ENCODE assay signal across 24 cellular contexts in genomic region chr2:102296449-102296848, GRCh38. TPM values are rescaled to one million over a fixed set of nuclear protein-coding genes. Genes with fewer than 3 reads are reported as not detected.
A peak's percentile ranks its signal among the peaks of the same experiment; 100 is the strongest.
DNase-seq lines count a peak whose midpoint lies in the region; ATAC-seq and TF ChIP-seq lines count a peak whose summit lies in the region.
"Had no signal": no experiment of that assay in that cellular context is flagged by ENCODE, and none has a peak within 500 bp of the region (broad histone marks: within the 10 kb centered on the region; RNA-seq: fewer than 3 reads in every experiment).

No MANE protein-coding gene starts in this region.

- no peak overlapping the region for H3K27ac ChIP-seq in MM.1S (ENCODE audit: low read length)
- H3K27ac ChIP-seq: BLaER1 treated with 17β-estradiol and CSF1 and Interleukin-3, amounts not matched to agents 10 nM and 100 nM; Peyer's patch had no signal

- intact Hi-C loops in activated T-helper 2 cell treated with anti-CD3 and anti-CD28 coated beads, Interferon-gamma antibody, Interleukin-2, Interleukin-4, amounts not matched to agents 10 μg/mL and 5 μg/mL and 100 μg/mL, durations not matched to agents 14 hours and 24 hours and 36 hours (cut with micrococcal nuclease): loop anchor here (1.0 to 2.0 kb wide), 2 partner anchors 8 to 14 kb away; partner anchors contain the start of gene IL1RL1

- ATAC-seq in stimulated activated naive CD8-positive, alpha-beta T cell treated with anti-CD3 and anti-CD28 coated beads, Interleukin-15, Interleukin-2, amounts not matched to agents 100 U/mL and 50 U/mL, for 24 hours: peak; percentile 72
- ATAC-seq: GM12878 had no signal

- H3K27ac Mint-ChIP-seq in T-helper 2 cell treated with Interferon-gamma antibody and Interleukin-4, amounts not matched to agents 5 μg/mL and 100 μg/mL, for 36 hours: peak overlapping the region; percentile 74
- peak overlapping the region; percentile 86 for H3K27ac Mint-ChIP-seq in activated T-cell treated with anti-CD3 and anti-CD28 coated beads, Interleukin-2, amount 50 U/mL, for 24 hours
- H3K27ac Mint-ChIP-seq in activated T-helper 2 cell treated with anti-CD3 and anti-CD28 coated beads, Interferon-gamma antibody, Interleukin-2, Interleukin-4, amounts not matched to agents 10 μg/mL and 5 μg/mL and 100 μg/mL, durations not matched to agents 14 hours and 24 hours and 36 hours: peak overlapping the region; percentile 96
- H3K27ac Mint-ChIP-seq in glutamatergic neuron (ENCODE audit: unreplicated experiment): no peak overlapping the region
- H3K27ac Mint-ChIP-seq: CD4-positive, alpha-beta memory T cell had no signal

- no peaks in the 10 kb centered on the region for H3K27me3 ChIP-seq in MM.1S (replicated peaks; ENCODE audit: insufficient read depth, low read length)
- H3K27me3 ChIP-seq: Peyer's patch had no signal

- H3K4me3 ChIP-seq in MM.1S (ENCODE audit: low read length): no peak overlapping the region
- H3K4me3 ChIP-seq: BLaER1 treated with 17β-estradiol and CSF1 and Interleukin-3, amounts not matched to agents 10 nM and 100 nM; GM12878; Peyer's patch had no signal

- H3K79me2 ChIP-seq in MM.1S (ENCODE audit: low read length): no peaks in the 10 kb centered on the region

- H3K9me2 ChIP-seq in MM.1S (replicated peaks; ENCODE audit: insufficient read depth, low read length): no peaks in the 10 kb centered on the region

- no peaks in the 10 kb centered on the region for H3K9me3 ChIP-seq in MM.1S (replicated peaks; ENCODE audit: insufficient read depth, low read length)
- H3K9me3 ChIP-seq: BLaER1 treated with 17β-estradiol and CSF1 and Interleukin-3, amounts not matched to agents 10 nM and 100 nM; Caco-2; Peyer's patch had no signal

- H3K36me3 ChIP-seq in MM.1S (replicated peaks; ENCODE audit: insufficient read depth, low read length): no peaks in the 10 kb centered on the region
- H3K36me3 ChIP-seq: BLaER1 treated with 17β-estradiol and CSF1 and Interleukin-3, amounts not matched to agents 10 nM and 100 nM; Peyer's patch had no signal

- no peak overlapping the region for H3K4me3 Mint-ChIP-seq in T-helper 2 cell treated with Interferon-gamma antibody and Interleukin-4, amounts not matched to agents 5 μg/mL and 100 μg/mL, for 36 hours
- H3K4me3 Mint-ChIP-seq in activated T-cell treated with anti-CD3 and anti-CD28 coated beads, Interleukin-2, amount 50 U/mL, for 24 hours: no peak overlapping the region
- H3K4me3 Mint-ChIP-seq in activated T-helper 2 cell treated with anti-CD3 and anti-CD28 coated beads, Interferon-gamma antibody, Interleukin-2, Interleukin-4, amounts not matched to agents 10 μg/mL and 5 μg/mL and 100 μg/mL, durations not matched to agents 14 hours and 24 hours and 36 hours (ENCODE audit: low read depth): no peak overlapping the region
- H3K4me3 Mint-ChIP-seq in glutamatergic neuron (ENCODE audit: unreplicated experiment): no peak overlapping the region
- H3K4me3 Mint-ChIP-seq: CD4-positive, alpha-beta memory T cell had no signal

- no peaks in the 10 kb centered on the region for H3F3A ChIP-seq in MM.1S (ENCODE audit: insufficient read depth, low read length)

- no peak for DNase-seq in T-helper 2 cell treated with Interferon-gamma antibody and Interleukin-4, amounts not matched to agents 5 μg/mL and 100 μg/mL, for 36 hours (ENCODE audit: low spot score)
- DNase-seq in T-helper 2 cell (no peak), MM.1S (no peak), glutamatergic neuron (no peak)
- DNase-seq in activated T-cell treated with anti-CD3 and anti-CD28 coated beads, Interleukin-2, amount 50 U/mL, for 24 hours: no peak
- DNase-seq in activated T-cell treated with anti-CD3 and anti-CD28 coated beads, Interleukin-2, amount 50 U/mL, for 1 hour: no peak
- DNase-seq in activated T-helper 2 cell treated with anti-CD3 and anti-CD28 coated beads, Interferon-gamma antibody, Interleukin-2, Interleukin-4, amounts not matched to agents 10 μg/mL and 5 μg/mL and 100 μg/mL, durations not matched to agents 14 hours and 24 hours and 36 hours (ENCODE audit: low spot score): no peak
- DNase-seq in stimulated activated naive CD8-positive, alpha-beta T cell treated with anti-CD3 and anti-CD28 coated beads, Interleukin-15, Interleukin-2, amounts not matched to agents 100 U/mL and 50 U/mL, for 24 hours: no peak
- DNase-seq: 8988T; Caco-2; CD4-positive, alpha-beta memory T cell; DMS 273 treated with DMSO at 0.1 percent for 48 hours; DMS79 treated with DMSO at 0.1 percent for 48 hours; H7; NCI-H1417; NCI-H1694 treated with DMSO at 0.1 percent for 48 hours; NCI-H2081 treated with DMSO at 0.1 percent for 48 hours; NCI-H2171 treated with DMSO at 0.1 percent for 48 hours; NCI-H524 treated with DMSO at 0.1 percent for 48 hours; NCI-H82; Peyer's patch had no signal

- peaks cover 61% of the 10 kb centered on the region for H3K4me1 Mint-ChIP-seq in T-helper 2 cell treated with Interferon-gamma antibody and Interleukin-4, amounts not matched to agents 5 μg/mL and 100 μg/mL, for 36 hours (ENCODE audit: low read depth)
- peaks cover 59% of the 10 kb centered on the region for H3K4me1 Mint-ChIP-seq in activated T-cell treated with anti-CD3 and anti-CD28 coated beads, Interleukin-2, amount 50 U/mL, for 24 hours (ENCODE audit: low read depth)
- peaks cover 75% of the 10 kb centered on the region for H3K4me1 Mint-ChIP-seq in activated T-helper 2 cell treated with anti-CD3 and anti-CD28 coated beads, Interferon-gamma antibody, Interleukin-2, Interleukin-4, amounts not matched to agents 10 μg/mL and 5 μg/mL and 100 μg/mL, durations not matched to agents 14 hours and 24 hours and 36 hours (ENCODE audit: low read depth)
- no peaks in the 10 kb centered on the region for H3K4me1 Mint-ChIP-seq in glutamatergic neuron (ENCODE audit: low read depth, unreplicated experiment)

- no peaks in the 10 kb centered on the region for H4K20me1 ChIP-seq in MM.1S (ENCODE audit: insufficient read depth, low read length)
- H4K20me1 ChIP-seq: BLaER1 treated with 17β-estradiol and CSF1 and Interleukin-3, amounts not matched to agents 10 nM and 100 nM had no signal

- no peak overlapping the region for H2AFZ ChIP-seq in MM.1S (ENCODE audit: low read length)

- no peaks in the 10 kb centered on the region for H3K4me1 ChIP-seq in MM.1S (ENCODE audit: low read length)
- H3K4me1 ChIP-seq: Caco-2, Peyer's patch had no signal

- H3K27me3 Mint-ChIP-seq in T-helper 2 cell treated with Interferon-gamma antibody and Interleukin-4, amounts not matched to agents 5 μg/mL and 100 μg/mL, for 36 hours (ENCODE audit: low read depth): no peaks in the 10 kb centered on the region
- peaks cover 6% of the 10 kb centered on the region for H3K27me3 Mint-ChIP-seq in activated T-cell treated with anti-CD3 and anti-CD28 coated beads, Interleukin-2, amount 50 U/mL, for 24 hours
- no peaks in the 10 kb centered on the region for H3K27me3 Mint-ChIP-seq in activated T-helper 2 cell treated with anti-CD3 and anti-CD28 coated beads, Interferon-gamma antibody, Interleukin-2, Interleukin-4, amounts not matched to agents 10 μg/mL and 5 μg/mL and 100 μg/mL, durations not matched to agents 14 hours and 24 hours and 36 hours (ENCODE audit: low read depth)
- no peaks in the 10 kb centered on the region for H3K27me3 Mint-ChIP-seq in glutamatergic neuron (ENCODE audit: unreplicated experiment)
- H3K27me3 Mint-ChIP-seq: CD4-positive, alpha-beta memory T cell had no signal

- TF ChIP-seq CTCF in MM.1S (IDR thresholded peaks at IDR 0.05; ENCODE audit: low read length) (no peak), glutamatergic neuron (IDR thresholded peaks at IDR 0.05; ENCODE audit: partially characterized antibody, unreplicated experiment) (no peak)

- no peak overlapping the region for H3K9ac ChIP-seq in MM.1S (ENCODE audit: low read length)
- H3K9ac ChIP-seq: BLaER1 treated with 17β-estradiol and CSF1 and Interleukin-3, amounts not matched to agents 10 nM and 100 nM had no signal

- H3K9me3 Mint-ChIP-seq in T-helper 2 cell treated with Interferon-gamma antibody and Interleukin-4, amounts not matched to agents 5 μg/mL and 100 μg/mL, for 36 hours: no peaks in the 10 kb centered on the region
- H3K9me3 Mint-ChIP-seq in activated T-cell treated with anti-CD3 and anti-CD28 coated beads, Interleukin-2, amount 50 U/mL, for 24 hours: no peaks in the 10 kb centered on the region
- no peaks in the 10 kb centered on the region for H3K9me3 Mint-ChIP-seq in activated T-helper 2 cell treated with anti-CD3 and anti-CD28 coated beads, Interferon-gamma antibody, Interleukin-2, Interleukin-4, amounts not matched to agents 10 μg/mL and 5 μg/mL and 100 μg/mL, durations not matched to agents 14 hours and 24 hours and 36 hours
- H3K9me3 Mint-ChIP-seq in glutamatergic neuron (ENCODE audit: unreplicated experiment): no peaks in the 10 kb centered on the region
- H3K9me3 Mint-ChIP-seq: CD4-positive, alpha-beta memory T cell had no signal

- no peak overlapping the region for H3K4me2 ChIP-seq in MM.1S (ENCODE audit: low read depth, low read length)

- no peaks in the 10 kb centered on the region for H3K36me3 Mint-ChIP-seq in T-helper 2 cell treated with Interferon-gamma antibody and Interleukin-4, amounts not matched to agents 5 μg/mL and 100 μg/mL, for 36 hours (ENCODE audit: low read depth)
- no peaks in the 10 kb centered on the region for H3K36me3 Mint-ChIP-seq in activated T-cell treated with anti-CD3 and anti-CD28 coated beads, Interleukin-2, amount 50 U/mL, for 24 hours (ENCODE audit: low read depth)
- no peaks in the 10 kb centered on the region for H3K36me3 Mint-ChIP-seq in activated T-helper 2 cell treated with anti-CD3 and anti-CD28 coated beads, Interferon-gamma antibody, Interleukin-2, Interleukin-4, amounts not matched to agents 10 μg/mL and 5 μg/mL and 100 μg/mL, durations not matched to agents 14 hours and 24 hours and 36 hours (ENCODE audit: low read depth)
- H3K36me3 Mint-ChIP-seq in glutamatergic neuron (ENCODE audit: unreplicated experiment): no peaks in the 10 kb centered on the region
- H3K36me3 Mint-ChIP-seq: CD4-positive, alpha-beta memory T cell had no signal

RNA-seq across cellular contexts. Expression of gene IL1RL1, which starts 14.9 kb away (rescaled TPM):
- total RNA-seq in activated T-helper 2 cell treated with anti-CD3 and anti-CD28 coated beads, Interferon-gamma antibody, Interleukin-2, Interleukin-4, amounts not matched to agents 10 μg/mL and 5 μg/mL and 100 μg/mL, durations not matched to agents 14 hours and 24 hours and 36 hours: 10.7 and 11.1 TPM in 2 replicates
- not detected for total RNA-seq in glutamatergic neuron (ENCODE audit: unreplicated experiment)
- total RNA-seq: Caco-2, H7, OCI-LY7 had no signal

RNA-seq across cellular contexts. Expression of gene IL18R1, which starts 59.1 kb away (rescaled TPM):
- 61.9 and 68.2 TPM in 2 replicates for total RNA-seq in activated T-helper 2 cell treated with anti-CD3 and anti-CD28 coated beads, Interferon-gamma antibody, Interleukin-2, Interleukin-4, amounts not matched to agents 10 μg/mL and 5 μg/mL and 100 μg/mL, durations not matched to agents 14 hours and 24 hours and 36 hours
- not detected for total RNA-seq in glutamatergic neuron (ENCODE audit: unreplicated experiment)
- total RNA-seq: Caco-2, OCI-LY7 had no signal

Comparison
In these comparisons a context has a peak if more than half of its experiments do, and no peak if none do; other contexts are left out.
1. RNA of gene IL1RL1, which starts 14.9 kb away (total RNA-seq): 10.7 to 11.1 TPM in activated T-helper 2 cell treated with anti-CD3 and anti-CD28 coated beads, Interferon-gamma antibody, Interleukin-2, Interleukin-4, amounts not matched to agents 10 μg/mL and 5 μg/mL and 100 μg/mL, durations not matched to agents 14 hours and 24 hours and 36 hours; not detected in glutamatergic neuron (single experiment); every median in the first group is over 10 times any median in the second.
2. RNA of gene IL18R1, which starts 59.1 kb away (total RNA-seq): 61.9 to 68.2 TPM in activated T-helper 2 cell treated with anti-CD3 and anti-CD28 coated beads, Interferon-gamma antibody, Interleukin-2, Interleukin-4, amounts not matched to agents 10 μg/mL and 5 μg/mL and 100 μg/mL, durations not matched to agents 14 hours and 24 hours and 36 hours; not detected in glutamatergic neuron (single experiment); every median in the first group is over 10 times any median in the second.